Comparison of ENCODE assay signal across 24 cellular contexts in the genomic region with DNA sequence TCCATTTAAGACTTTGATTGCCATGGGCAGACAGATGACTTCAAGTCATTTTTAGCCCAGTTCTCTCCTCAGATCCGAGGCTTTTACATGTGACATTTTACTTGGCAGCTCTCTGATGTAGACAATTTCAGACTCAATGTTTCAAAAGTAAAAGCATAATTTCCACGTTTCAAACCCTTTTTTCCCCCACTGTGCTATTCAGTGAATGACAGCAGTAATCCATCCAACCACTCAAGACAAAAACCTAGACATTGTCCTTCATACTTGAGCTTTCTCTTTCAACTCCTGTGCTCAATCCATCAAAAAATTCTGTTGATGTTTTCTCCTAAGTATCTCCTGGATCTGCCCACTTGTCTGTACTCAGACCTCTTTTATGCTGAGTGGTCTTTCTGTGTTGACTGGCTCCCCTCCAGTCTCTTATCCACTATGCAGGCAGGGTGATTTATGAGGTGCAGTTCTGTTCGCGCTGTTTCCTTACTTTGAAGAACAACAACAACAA.
"Had no signal": no experiment of that assay in that cellular context is flagged by ENCODE, and none has a peak within 500 bp of the region (broad histone marks: within the 10 kb centered on the region; RNA-seq: fewer than 3 reads in every experiment).

No MANE protein-coding gene starts in this region.

- DNase-seq: cortex of kidney; effector CD8-positive, alpha-beta T cell; effector memory CD8-positive, alpha-beta T cell; endodermal cell; erythroblast; esophagus squamous epithelium; foreskin fibroblast; foreskin melanocyte; gastrocnemius medialis; glutamatergic neuron; head of caudate nucleus; heart right ventricle; hippocampal formation; left cardiac atrium; left lung; left ventricle myocardium superior; lower lobe of right lung; mesenchymal stem cell; mucosa of descending colon; naive B cell had no signal

- H3K9me3 Mint-ChIP-seq: dendritic cell treated with granulocyte-macrophage colony-stimulating factor and Interleukin-4, amounts not matched to agents 40 ng/mL and 50 ng/mL, for 4 days; endodermal cell; mesothelial cell of epicardium; naive B cell had no signal

- H3K9me3 ChIP-seq: esophagus squamous epithelium, gastrocnemius medialis, heart right ventricle, left lung, lower lobe of right lung, mucosa of descending colon had no signal

- H3K27me3 Mint-ChIP-seq: dendritic cell treated with granulocyte-macrophage colony-stimulating factor and Interleukin-4, amounts not matched to agents 40 ng/mL and 50 ng/mL, for 4 days; effector memory CD8-positive, alpha-beta T cell had no signal

- H3K36me3 Mint-ChIP-seq: mesothelial cell of epicardium, naive B cell had no signal

- H3K4me1 Mint-ChIP-seq: endodermal cell, mesothelial cell of epicardium, naive B cell had no signal

- H3K4me3 ChIP-seq: esophagus squamous epithelium, gastrocnemius medialis, heart right ventricle, left lung, lower lobe of right lung, mucosa of descending colon had no signal

- ATAC-seq: effector memory CD8-positive, alpha-beta T cell; esophagus mucosa; gastrocnemius medialis; heart right ventricle; left cardiac atrium; left lung; left ventricle myocardium superior; lower lobe of right lung; mucosa of descending colon had no signal

- H3K4me1 ChIP-seq: esophagus squamous epithelium, gastrocnemius medialis, heart right ventricle, left lung, lower lobe of right lung had no signal

- H3K36me3 ChIP-seq: esophagus squamous epithelium, gastrocnemius medialis, heart right ventricle, left lung, lower lobe of right lung had no signal

- H3K27ac ChIP-seq: epithelial cell of prostate, esophagus squamous epithelium, gastrocnemius medialis, heart right ventricle, left lung, lower lobe of right lung had no signal

- H3K27me3 ChIP-seq: esophagus squamous epithelium, gastrocnemius medialis, heart right ventricle, left lung had no signal

- H3K27ac Mint-ChIP-seq: dendritic cell treated with granulocyte-macrophage colony-stimulating factor and Interleukin-4, amounts not matched to agents 40 ng/mL and 50 ng/mL, for 4 days; effector memory CD8-positive, alpha-beta T cell; endodermal cell; mesothelial cell of epicardium; naive B cell had no signal

- H3K4me3 Mint-ChIP-seq: dendritic cell treated with granulocyte-macrophage colony-stimulating factor and Interleukin-4, amounts not matched to agents 40 ng/mL and 50 ng/mL, for 4 days; effector memory CD8-positive, alpha-beta T cell; endodermal cell; mesothelial cell of epicardium; naive B cell had no signal
